ENCODE assay signal across 18 cellular contexts in the genomic region with DNA sequence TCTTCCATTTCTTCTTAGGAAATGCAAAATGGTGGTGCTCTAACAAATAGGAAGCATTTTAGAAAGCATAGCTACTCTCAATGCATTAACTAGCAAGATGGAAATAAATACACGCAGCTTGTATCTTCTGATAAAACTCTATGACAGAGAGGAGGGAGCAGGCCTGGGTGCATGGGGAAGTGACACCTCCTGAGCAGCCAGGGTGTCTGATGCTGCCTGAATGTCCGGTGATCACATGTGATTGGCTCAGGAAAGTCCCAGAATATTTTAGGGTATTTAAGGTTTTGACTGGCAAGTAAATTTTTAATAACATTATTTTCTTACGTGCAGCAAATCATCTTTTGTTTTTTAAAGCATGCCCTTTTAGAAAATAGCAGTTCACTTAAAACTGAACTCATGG.
DNase-seq lines count a peak whose midpoint lies in the region; ATAC-seq and TF ChIP-seq lines count a peak whose summit lies in the region.
"Had no signal": no experiment of that assay in that cellular context is flagged by ENCODE, and none has a peak within 500 bp of the region (broad histone marks: within the 10 kb centered on the region; RNA-seq: fewer than 3 reads in every experiment).

No MANE protein-coding gene starts in this region.

- no peak overlapping the region for H3K27ac ChIP-seq in gastroesophageal sphincter
- H3K27ac ChIP-seq: breast epithelium, right atrium auricular region had no signal

- H3K36me3 Mint-ChIP-seq in memory B cell (peaks cover 9% of the 10 kb centered on the region), type B pancreatic cell (peaks cover 3% of the 10 kb centered on the region)

- H3K9me3 ChIP-seq in gastroesophageal sphincter = peaks cover 0 to 19% (median 0%) of the 10 kb centered on the region in 3 donors

- WGBS in gastroesophageal sphincter (ENCODE audit: low coverage in 1 of 2), 2 donors = 91 to 95% methylated on average over 2 to 3 of the region's 3 CpGs

- peak; percentile 74 for ATAC-seq in HG03342 (IDR thresholded peaks at IDR 0.05; ENCODE audit: unreplicated experiment)
- peak; percentile 100 for ATAC-seq in memory B cell (ENCODE audit: low read depth)
- no peak for ATAC-seq in gastroesophageal sphincter
- ATAC-seq: activated CD8-positive, alpha-beta T cell treated with anti-CD3 and anti-CD28 coated beads for 36 hours; esophagus mucosa had no signal

- TF ChIP-seq POLR2A in gastroesophageal sphincter (IDR thresholded peaks at IDR 0.05) = no peak

- no peaks in the 10 kb centered on the region for H3K36me3 ChIP-seq in gastroesophageal sphincter
- H3K36me3 ChIP-seq: breast epithelium, right atrium auricular region had no signal

- no peaks in the 10 kb centered on the region for H3K27me3 Mint-ChIP-seq in memory B cell
- no peaks in the 10 kb centered on the region for H3K27me3 Mint-ChIP-seq in type B pancreatic cell
- H3K27me3 Mint-ChIP-seq: activated CD8-positive, alpha-beta T cell treated with anti-CD3 and anti-CD28 coated beads for 36 hours had no signal

- H3K4me1 Mint-ChIP-seq in memory B cell (peaks cover 7% of the 10 kb centered on the region), type B pancreatic cell (ENCODE audit: unreplicated experiment) (peaks cover 4% of the 10 kb centered on the region)
- H3K4me1 Mint-ChIP-seq: H9 had no signal

- H3K27ac Mint-ChIP-seq in memory B cell (peak overlapping the region; percentile 73), type B pancreatic cell (no peak overlapping the region)
- H3K27ac Mint-ChIP-seq: activated CD8-positive, alpha-beta T cell treated with anti-CD3 and anti-CD28 coated beads for 36 hours; H9 had no signal

- no peak overlapping the region for H3K4me3 ChIP-seq in gastroesophageal sphincter
- H3K4me3 ChIP-seq: breast epithelium, right atrium auricular region had no signal

- TF ChIP-seq EP300 in gastroesophageal sphincter (IDR thresholded peaks at IDR 0.05) = no peak

- H3K4me3 Mint-ChIP-seq in memory B cell (no peak overlapping the region), type B pancreatic cell (no peak overlapping the region)
- H3K4me3 Mint-ChIP-seq: activated CD8-positive, alpha-beta T cell treated with anti-CD3 and anti-CD28 coated beads for 36 hours; H9; neural crest cell had no signal

- in situ Hi-C loops in GM13976 (cut with MboI; ENCODE audit: low sequenced_read_pairs, unreplicated experiment) = no loop called here

- H3K27me3 ChIP-seq in gastroesophageal sphincter = no peaks in the 10 kb centered on the region
- H3K27me3 ChIP-seq: breast epithelium, right atrium auricular region had no signal

- DNase-seq in GM13976 (ENCODE audit: low spot score) = peak; percentile 47
- DNase-seq in GM20000 (ENCODE audit: low spot score) = peak; percentile 60
- peak in 1 of 2 donors; percentile 39 for DNase-seq in memory B cell (ENCODE audit: low spot score in 2 of 2)
- no peak for DNase-seq in NCI-H2107 (lab: John Stamatoyannopoulos, UW)
- DNase-seq in putamen (ENCODE audit: low spot score) = no peak
- DNase-seq in type B pancreatic cell (ENCODE audit: extremely low spot score, unreplicated experiment) = no peak
- DNase-seq: activated CD8-positive, alpha-beta T cell treated with anti-CD3 and anti-CD28 coated beads for 36 hours; Caco-2; H9; islet precursor cell; Karpas-422; NCI-H1417 had no signal

- peaks cover 6% of the 10 kb centered on the region for H3K9me3 Mint-ChIP-seq in memory B cell
- peaks cover 21% of the 10 kb centered on the region for H3K9me3 Mint-ChIP-seq in type B pancreatic cell

- no peak for TF ChIP-seq CTCF in GM13976 (IDR thresholded peaks at IDR 0.05; ENCODE audit: borderline replicate concordance, control extremely low read depth, extremely low read depth, insufficient read depth, missing control alignments)
- TF ChIP-seq CTCF in GM20000 (IDR thresholded peaks at IDR 0.05; ENCODE audit: extremely low read depth, missing control alignments) = no peak
- no peak for TF ChIP-seq CTCF in gastroesophageal sphincter (IDR thresholded peaks at IDR 0.05)
- TF ChIP-seq CTCF in type B pancreatic cell (conservative IDR thresholded peaks at IDR 0.05) = no peak

- H3K4me1 ChIP-seq in gastroesophageal sphincter = peaks cover 0 to 37% (median 2%) of the 10 kb centered on the region in 3 donors
- H3K4me1 ChIP-seq: breast epithelium, Caco-2 had no signal

Comparison
In these comparisons a context has a peak if more than half of its experiments do, and no peak if none do; other contexts are left out.
1. DNase-seq: peak in GM13976 (single experiment) and GM20000 (single experiment); none in NCI-H2107 (single experiment), putamen (single experiment) and type B pancreatic cell (single experiment).